In the genomic region with DNA sequence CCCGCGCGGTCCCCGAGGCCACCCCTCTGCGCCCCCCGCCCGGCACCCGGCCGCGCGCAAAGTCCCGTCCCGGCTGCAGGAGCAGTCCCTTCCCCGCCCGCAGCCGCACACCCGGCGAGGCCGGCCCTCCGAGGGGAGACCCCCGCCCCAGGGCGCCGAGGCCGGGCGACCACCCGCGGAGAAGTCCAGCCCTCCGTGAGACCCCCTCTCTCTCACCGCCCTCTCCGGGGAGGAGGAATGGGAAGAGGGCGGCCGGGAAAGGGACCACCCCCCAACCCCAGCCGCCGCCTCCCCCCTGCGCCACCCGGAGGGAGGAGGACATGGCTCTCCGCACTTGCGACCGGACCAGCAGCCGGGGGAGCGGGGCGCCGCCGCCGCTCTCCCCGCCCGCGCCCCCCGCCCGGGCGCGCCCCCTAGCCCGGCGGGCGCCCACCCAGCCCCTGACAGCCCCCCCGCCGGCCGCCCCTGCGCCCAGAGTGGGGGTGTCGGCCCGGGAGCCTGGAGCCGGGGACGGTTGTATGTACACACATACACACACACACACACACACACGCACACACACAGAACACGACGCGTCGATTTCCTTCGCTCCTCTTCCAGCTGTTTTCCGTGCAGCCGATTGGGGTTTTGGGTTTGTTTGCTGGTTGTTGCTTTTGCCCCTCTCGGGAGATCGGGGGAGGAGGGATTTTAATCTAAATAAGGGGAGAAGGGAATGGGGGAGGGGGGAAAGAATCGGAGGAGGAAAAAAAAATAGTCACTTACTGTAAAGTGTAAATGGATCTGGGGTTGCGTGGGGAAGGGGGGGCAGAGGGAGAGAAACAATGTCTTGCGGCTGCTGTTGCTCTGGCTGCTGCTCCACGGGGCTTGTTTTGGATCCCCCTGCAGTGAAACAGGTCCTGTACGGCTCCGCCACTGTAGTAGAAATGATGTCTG, we compare ENCODE assay signal across 1 cellular context.
A peak's percentile ranks its signal among the peaks of the same experiment; 100 is the strongest.
TF ChIP-seq lines count a peak whose summit lies in the region.

A gene (minus strand): TSS at position 925 of the 933 bp plus-strand sequence.

TF ChIP-seq in K562, 482 proteins besides CTCF, POLR2A, EP300 and RAD21 (continued from another document and continues in another):
- TF ChIP-seq, protein P1, sequence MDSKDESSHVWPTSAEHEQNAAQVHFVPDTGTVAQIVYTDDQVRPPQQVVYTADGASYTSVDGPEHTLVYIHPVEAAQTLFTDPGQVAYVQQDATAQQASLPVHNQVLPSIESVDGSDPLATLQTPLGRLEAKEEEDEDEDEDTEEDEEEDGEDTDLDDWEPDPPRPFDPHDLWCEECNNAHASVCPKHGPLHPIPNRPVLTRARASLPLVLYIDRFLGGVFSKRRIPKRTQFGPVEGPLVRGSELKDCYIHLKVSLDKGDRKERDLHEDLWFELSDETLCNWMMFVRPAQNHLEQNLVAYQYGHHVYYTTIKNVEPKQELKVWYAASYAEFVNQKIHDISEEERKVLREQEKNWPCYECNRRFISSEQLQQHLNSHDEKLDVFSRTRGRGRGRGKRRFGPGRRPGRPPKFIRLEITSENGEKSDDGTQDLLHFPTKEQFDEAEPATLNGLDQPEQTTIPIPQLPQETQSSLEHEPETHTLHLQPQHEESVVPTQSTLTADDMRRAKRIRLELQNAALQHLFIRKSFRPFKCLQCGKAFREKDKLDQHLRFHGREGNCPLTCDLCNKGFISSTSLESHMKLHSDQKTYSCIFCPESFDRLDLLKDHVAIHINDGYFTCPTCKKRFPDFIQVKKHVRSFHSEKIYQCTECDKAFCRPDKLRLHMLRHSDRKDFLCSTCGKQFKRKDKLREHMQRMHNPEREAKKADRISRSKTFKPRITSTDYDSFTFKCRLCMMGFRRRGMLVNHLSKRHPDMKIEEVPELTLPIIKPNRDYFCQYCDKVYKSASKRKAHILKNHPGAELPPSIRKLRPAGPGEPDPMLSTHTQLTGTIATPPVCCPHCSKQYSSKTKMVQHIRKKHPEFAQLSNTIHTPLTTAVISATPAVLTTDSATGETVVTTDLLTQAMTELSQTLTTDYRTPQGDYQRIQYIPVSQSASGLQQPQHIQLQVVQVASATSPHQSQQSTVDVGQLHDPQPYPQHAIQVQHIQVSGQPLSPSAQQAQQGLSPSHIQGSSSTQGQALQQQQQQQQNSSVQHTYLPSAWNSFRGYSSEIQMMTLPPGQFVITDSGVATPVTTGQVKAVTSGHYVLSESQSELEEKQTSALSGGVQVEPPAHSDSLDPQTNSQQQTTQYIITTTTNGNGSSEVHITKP (IDR thresholded peaks at IDR 0.05; ENCODE audit: partially characterized antibody), result peak; percentile 46
- TF ChIP-seq, protein P2, sequence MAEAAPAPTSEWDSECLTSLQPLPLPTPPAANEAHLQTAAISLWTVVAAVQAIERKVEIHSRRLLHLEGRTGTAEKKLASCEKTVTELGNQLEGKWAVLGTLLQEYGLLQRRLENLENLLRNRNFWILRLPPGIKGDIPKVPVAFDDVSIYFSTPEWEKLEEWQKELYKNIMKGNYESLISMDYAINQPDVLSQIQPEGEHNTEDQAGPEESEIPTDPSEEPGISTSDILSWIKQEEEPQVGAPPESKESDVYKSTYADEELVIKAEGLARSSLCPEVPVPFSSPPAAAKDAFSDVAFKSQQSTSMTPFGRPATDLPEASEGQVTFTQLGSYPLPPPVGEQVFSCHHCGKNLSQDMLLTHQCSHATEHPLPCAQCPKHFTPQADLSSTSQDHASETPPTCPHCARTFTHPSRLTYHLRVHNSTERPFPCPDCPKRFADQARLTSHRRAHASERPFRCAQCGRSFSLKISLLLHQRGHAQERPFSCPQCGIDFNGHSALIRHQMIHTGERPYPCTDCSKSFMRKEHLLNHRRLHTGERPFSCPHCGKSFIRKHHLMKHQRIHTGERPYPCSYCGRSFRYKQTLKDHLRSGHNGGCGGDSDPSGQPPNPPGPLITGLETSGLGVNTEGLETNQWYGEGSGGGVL (CRISPR knock-in tag; IDR thresholded peaks at IDR 0.05), result no peak
- TF ChIP-seq, protein P3, sequence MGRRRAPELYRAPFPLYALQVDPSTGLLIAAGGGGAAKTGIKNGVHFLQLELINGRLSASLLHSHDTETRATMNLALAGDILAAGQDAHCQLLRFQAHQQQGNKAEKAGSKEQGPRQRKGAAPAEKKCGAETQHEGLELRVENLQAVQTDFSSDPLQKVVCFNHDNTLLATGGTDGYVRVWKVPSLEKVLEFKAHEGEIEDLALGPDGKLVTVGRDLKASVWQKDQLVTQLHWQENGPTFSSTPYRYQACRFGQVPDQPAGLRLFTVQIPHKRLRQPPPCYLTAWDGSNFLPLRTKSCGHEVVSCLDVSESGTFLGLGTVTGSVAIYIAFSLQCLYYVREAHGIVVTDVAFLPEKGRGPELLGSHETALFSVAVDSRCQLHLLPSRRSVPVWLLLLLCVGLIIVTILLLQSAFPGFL (CRISPR knock-in tag; IDR thresholded peaks at IDR 0.05), result no peak
- TF ChIP-seq SP2 (IDR thresholded peaks at IDR 0.05; ENCODE audit: extremely low read depth, low read depth, low read length, poor library complexity, severe bottlenecking) (no peak), HMGN3 (IDR thresholded peaks at IDR 0.05; ENCODE audit: borderline replicate concordance, extremely low read depth, insufficient read length, low read depth, low read length) (no peak), GABPB2 (CRISPR knock-in tag; conservative IDR thresholded peaks at IDR 0.05) (no peak), PHF21A (IDR thresholded peaks at IDR 0.05; ENCODE audit: borderline replicate concordance, low read depth) (no peak), C11orf30 (IDR thresholded peaks at IDR 0.05; ENCODE audit: low read depth) (no peak), ZNF197 (CRISPR knock-in tag; IDR thresholded peaks at IDR 0.05; ENCODE audit: low read depth) (no peak), NCOA4 (IDR thresholded peaks at IDR 0.05; ENCODE audit: partially characterized antibody) (no peak), SAP30 (IDR thresholded peaks at IDR 0.05; ENCODE audit: borderline replicate concordance, insufficient read depth, low read depth, low read length, poor library complexity, severe bottlenecking) (peak; percentile 32), NR2C2 (CRISPR knock-in tag; IDR thresholded peaks at IDR 0.05) (no peak), NR2C2 (tag; IDR thresholded peaks at IDR 0.05) (no peak), MAFG (tag; conservative IDR thresholded peaks at IDR 0.05) (no peak), CXXC5 (CRISPR knock-in tag; IDR thresholded peaks at IDR 0.05) (no peak; the same call in 1 of the 2 replicates), HNRNPH1 (optimal IDR thresholded peaks at IDR 0.05; ENCODE audit: low read depth, low read length) (no peak), KHSRP (IDR thresholded peaks at IDR 0.05) (no peak), BRD9 (IDR thresholded peaks at IDR 0.05; ENCODE audit: low read depth, partially characterized antibody) (no peak), HDAC3 (IDR thresholded peaks at IDR 0.05; ENCODE audit: borderline replicate concordance, partially characterized antibody) (no peak), ZNF586 (CRISPR knock-in tag; conservative IDR thresholded peaks at IDR 0.05) (no peak), DMBX1 (CRISPR knock-in tag; IDR thresholded peaks at IDR 0.05; ENCODE audit: borderline replicate concordance) (no peak), ZNF12 (CRISPR knock-in tag; IDR thresholded peaks at IDR 0.05) (no peak), HNRNPUL1 (IDR thresholded peaks at IDR 0.05; ENCODE audit: low read length) (no peak), SMARCB1 (IDR thresholded peaks at IDR 0.05; ENCODE audit: insufficient read length, low read depth) (no peak), NR4A1 (CRISPR knock-in tag; IDR thresholded peaks at IDR 0.05) (no peak), NR4A1 (tag; IDR thresholded peaks at IDR 0.05) (no peak), NFYB (IDR thresholded peaks at IDR 0.05; ENCODE audit: extremely low read depth, insufficient read length) (no peak), NFIC (IDR thresholded peaks at IDR 0.05) (no peak), NCOA2 (IDR thresholded peaks at IDR 0.05; ENCODE audit: partially characterized antibody in 2 of 2) (no peak), ZKSCAN8 (CRISPR knock-in tag; IDR thresholded peaks at IDR 0.05) (no peak)
- TF ChIP-seq, protein P4, sequence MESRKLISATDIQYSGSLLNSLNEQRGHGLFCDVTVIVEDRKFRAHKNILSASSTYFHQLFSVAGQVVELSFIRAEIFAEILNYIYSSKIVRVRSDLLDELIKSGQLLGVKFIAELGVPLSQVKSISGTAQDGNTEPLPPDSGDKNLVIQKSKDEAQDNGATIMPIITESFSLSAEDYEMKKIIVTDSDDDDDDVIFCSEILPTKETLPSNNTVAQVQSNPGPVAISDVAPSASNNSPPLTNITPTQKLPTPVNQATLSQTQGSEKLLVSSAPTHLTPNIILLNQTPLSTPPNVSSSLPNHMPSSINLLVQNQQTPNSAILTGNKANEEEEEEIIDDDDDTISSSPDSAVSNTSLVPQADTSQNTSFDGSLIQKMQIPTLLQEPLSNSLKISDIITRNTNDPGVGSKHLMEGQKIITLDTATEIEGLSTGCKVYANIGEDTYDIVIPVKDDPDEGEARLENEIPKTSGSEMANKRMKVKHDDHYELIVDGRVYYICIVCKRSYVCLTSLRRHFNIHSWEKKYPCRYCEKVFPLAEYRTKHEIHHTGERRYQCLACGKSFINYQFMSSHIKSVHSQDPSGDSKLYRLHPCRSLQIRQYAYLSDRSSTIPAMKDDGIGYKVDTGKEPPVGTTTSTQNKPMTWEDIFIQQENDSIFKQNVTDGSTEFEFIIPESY (CRISPR knock-in tag; IDR thresholded peaks at IDR 0.05), result no peak
- TF ChIP-seq, protein P5, sequence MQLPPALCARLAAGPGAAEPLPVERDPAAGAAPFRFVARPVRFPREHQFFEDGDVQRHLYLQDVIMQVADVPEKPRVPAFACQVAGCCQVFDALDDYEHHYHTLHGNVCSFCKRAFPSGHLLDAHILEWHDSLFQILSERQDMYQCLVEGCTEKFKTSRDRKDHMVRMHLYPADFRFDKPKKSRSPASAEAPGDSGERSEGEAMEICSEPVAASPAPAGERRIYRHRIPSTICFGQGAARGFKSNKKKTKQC (CRISPR knock-in tag; IDR thresholded peaks at IDR 0.05), result no peak
- TF ChIP-seq, protein P6, sequence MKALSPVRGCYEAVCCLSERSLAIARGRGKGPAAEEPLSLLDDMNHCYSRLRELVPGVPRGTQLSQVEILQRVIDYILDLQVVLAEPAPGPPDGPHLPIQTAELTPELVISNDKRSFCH (CRISPR knock-in tag; IDR thresholded peaks at IDR 0.05), result no peak
- TF ChIP-seq, protein P6 (tag; IDR thresholded peaks at IDR 0.05), result no peak
- TF ChIP-seq, protein P7, sequence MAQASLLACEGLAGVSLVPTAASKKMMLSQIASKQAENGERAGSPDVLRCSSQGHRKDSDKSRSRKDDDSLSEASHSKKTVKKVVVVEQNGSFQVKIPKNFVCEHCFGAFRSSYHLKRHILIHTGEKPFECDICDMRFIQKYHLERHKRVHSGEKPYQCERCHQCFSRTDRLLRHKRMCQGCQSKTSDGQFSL (CRISPR knock-in tag; IDR thresholded peaks at IDR 0.05), result no peak; the same call in 1 of the 2 replicates
- TF ChIP-seq, protein P7 (tag; IDR thresholded peaks at IDR 0.05), result peak in 1 of 2 experiments; percentile 1; a peak in 1 of 4 replicates
- TF ChIP-seq, protein P8, sequence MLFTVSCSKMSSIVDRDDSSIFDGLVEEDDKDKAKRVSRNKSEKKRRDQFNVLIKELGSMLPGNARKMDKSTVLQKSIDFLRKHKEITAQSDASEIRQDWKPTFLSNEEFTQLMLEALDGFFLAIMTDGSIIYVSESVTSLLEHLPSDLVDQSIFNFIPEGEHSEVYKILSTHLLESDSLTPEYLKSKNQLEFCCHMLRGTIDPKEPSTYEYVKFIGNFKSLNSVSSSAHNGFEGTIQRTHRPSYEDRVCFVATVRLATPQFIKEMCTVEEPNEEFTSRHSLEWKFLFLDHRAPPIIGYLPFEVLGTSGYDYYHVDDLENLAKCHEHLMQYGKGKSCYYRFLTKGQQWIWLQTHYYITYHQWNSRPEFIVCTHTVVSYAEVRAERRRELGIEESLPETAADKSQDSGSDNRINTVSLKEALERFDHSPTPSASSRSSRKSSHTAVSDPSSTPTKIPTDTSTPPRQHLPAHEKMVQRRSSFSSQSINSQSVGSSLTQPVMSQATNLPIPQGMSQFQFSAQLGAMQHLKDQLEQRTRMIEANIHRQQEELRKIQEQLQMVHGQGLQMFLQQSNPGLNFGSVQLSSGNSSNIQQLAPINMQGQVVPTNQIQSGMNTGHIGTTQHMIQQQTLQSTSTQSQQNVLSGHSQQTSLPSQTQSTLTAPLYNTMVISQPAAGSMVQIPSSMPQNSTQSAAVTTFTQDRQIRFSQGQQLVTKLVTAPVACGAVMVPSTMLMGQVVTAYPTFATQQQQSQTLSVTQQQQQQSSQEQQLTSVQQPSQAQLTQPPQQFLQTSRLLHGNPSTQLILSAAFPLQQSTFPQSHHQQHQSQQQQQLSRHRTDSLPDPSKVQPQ (CRISPR knock-in tag; IDR thresholded peaks at IDR 0.05; ENCODE audit: borderline replicate concordance), result no peak
- TF ChIP-seq, protein P9, sequence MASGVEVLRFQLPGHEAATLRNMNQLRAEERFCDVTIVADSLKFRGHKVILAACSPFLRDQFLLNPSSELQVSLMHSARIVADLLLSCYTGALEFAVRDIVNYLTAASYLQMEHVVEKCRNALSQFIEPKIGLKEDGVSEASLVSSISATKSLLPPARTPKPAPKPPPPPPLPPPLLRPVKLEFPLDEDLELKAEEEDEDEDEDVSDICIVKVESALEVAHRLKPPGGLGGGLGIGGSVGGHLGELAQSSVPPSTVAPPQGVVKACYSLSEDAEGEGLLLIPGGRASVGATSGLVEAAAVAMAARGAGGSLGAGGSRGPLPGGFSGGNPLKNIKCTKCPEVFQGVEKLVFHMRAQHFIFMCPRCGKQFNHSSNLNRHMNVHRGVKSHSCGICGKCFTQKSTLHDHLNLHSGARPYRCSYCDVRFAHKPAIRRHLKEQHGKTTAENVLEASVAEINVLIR (CRISPR knock-in tag; IDR thresholded peaks at IDR 0.05), result no peak
- TF ChIP-seq, protein P10, sequence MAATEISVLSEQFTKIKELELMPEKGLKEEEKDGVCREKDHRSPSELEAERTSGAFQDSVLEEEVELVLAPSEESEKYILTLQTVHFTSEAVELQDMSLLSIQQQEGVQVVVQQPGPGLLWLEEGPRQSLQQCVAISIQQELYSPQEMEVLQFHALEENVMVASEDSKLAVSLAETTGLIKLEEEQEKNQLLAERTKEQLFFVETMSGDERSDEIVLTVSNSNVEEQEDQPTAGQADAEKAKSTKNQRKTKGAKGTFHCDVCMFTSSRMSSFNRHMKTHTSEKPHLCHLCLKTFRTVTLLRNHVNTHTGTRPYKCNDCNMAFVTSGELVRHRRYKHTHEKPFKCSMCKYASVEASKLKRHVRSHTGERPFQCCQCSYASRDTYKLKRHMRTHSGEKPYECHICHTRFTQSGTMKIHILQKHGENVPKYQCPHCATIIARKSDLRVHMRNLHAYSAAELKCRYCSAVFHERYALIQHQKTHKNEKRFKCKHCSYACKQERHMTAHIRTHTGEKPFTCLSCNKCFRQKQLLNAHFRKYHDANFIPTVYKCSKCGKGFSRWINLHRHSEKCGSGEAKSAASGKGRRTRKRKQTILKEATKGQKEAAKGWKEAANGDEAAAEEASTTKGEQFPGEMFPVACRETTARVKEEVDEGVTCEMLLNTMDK (IDR thresholded peaks at IDR 0.05; ENCODE audit: borderline replicate concordance, insufficient read depth, low read depth, low read length, poor library complexity, severe bottlenecking), result no peak
